In the genomic region with DNA sequence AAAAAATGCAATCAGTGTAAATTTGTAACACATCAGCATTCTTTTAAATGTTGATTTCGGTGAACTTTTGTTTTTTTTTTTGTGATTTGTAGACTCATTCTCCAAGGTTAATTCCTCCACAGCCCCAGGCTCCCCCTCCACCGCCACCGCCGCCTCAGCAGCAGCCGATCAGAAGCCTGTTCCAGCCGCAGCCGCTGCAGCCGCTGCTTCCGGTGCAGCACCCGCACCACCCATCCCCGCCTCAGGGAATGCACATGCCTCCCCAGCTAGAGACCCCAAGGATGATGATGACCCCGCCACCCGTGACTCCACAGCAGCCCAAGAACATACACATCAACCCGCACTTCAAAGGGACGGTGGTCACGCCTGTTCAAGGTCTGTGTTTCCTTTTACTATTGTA, we compare ENCODE assay signal across 22 cellular contexts.
"Had no signal": no experiment of that assay in that cellular context is flagged by ENCODE, and none has a peak within 500 bp of the region (broad histone marks: within the 10 kb centered on the region; RNA-seq: fewer than 3 reads in every experiment).

No MANE protein-coding gene starts in this region.

- H3K4me3 ChIP-seq: dorsolateral prefrontal cortex, gastrocnemius medialis, heart right ventricle, psoas muscle, spleen, thoracic aorta, transverse colon had no signal

- ATAC-seq: gastrocnemius medialis; heart right ventricle; left lobe of liver; naive thymus-derived CD4-positive, alpha-beta T cell; psoas muscle; sciatic nerve; stimulated activated memory B cell treated with anti-CD40 and anti-IgM and Interleukin-4, amounts not matched to agents 10 μg/mL and 1 μg/mL and 100 μg/mL, for 72 hours; stimulated activated naive CD8-positive, alpha-beta T cell treated with anti-CD3 and anti-CD28 coated beads, Interleukin-15, amount 100 ng/mL, for 72 hours had no signal

- H3K4me1 ChIP-seq: gastrocnemius medialis, psoas muscle, transverse colon had no signal

- DNase-seq: cortex of kidney; dorsolateral prefrontal cortex; effector CD8-positive, alpha-beta T cell; gastrocnemius medialis; heart right ventricle; hypothalamus; mammary epithelial cell; naive thymus-derived CD4-positive, alpha-beta T cell; nephron progenitor cell; psoas muscle; retina; spleen; stimulated activated CD4-positive, alpha-beta T cell treated with anti-CD3 and anti-CD28 coated beads, Interleukin-15, amount 100 ng/mL, for 24 hours; stimulated activated CD4-positive, alpha-beta T cell treated with anti-CD3 and anti-CD28 coated beads, Interleukin-1b, Interleukin-23, amount 100 ng/mL, for 48 hours; stimulated activated CD4-positive, alpha-beta T cell treated with anti-CD3 and anti-CD28 coated beads, Interleukin-4, amount 100 ng/mL, for 24 hours; stimulated activated naive CD8-positive, alpha-beta T cell treated with anti-CD3 and anti-CD28 coated beads, Interleukin-15, amount 100 ng/mL, for 72 hours; transverse colon had no signal

- H3K9me3 ChIP-seq: gastrocnemius medialis, heart right ventricle, psoas muscle, spleen, thoracic aorta, transverse colon had no signal

- H3K27me3 ChIP-seq: dorsolateral prefrontal cortex, gastrocnemius medialis, heart right ventricle, spleen, transverse colon had no signal

- H3K27ac ChIP-seq: gastrocnemius medialis, heart right ventricle, psoas muscle, thoracic aorta, transverse colon had no signal

- FAIRE-seq: islet of Langerhans had no signal
